In the genomic region with DNA sequence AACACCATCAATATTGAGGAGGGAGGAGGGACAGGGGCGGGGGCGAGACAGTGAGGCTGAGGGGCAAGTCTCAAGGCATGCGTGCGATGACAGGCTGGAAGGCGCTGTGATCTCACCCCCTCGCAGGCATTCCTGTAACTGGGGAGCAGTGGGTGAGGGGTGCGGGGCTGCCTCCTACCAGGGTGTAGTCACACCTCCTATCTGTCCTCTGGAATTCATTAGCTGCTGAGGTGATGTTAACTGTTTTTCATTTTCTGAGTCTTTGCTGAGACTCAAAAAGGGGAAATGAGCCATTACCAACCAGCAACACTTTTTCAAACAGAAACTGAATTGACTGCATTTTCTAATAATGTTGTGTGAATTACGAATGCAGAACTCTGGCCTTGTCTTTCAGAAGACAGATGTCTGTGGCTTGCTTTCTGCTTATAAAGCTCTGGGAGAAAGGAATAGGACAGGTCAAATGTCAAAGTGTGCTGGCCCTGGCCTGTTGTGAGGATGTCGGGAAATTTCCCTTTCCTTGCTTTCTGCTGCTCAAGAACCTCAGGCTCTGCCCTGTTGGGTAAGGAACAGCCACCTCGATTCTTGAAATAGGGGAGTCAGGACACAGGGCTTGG, we compare ENCODE assay signal across 12 cellular contexts. TPM values are rescaled to one million over a fixed set of nuclear protein-coding genes. Genes with fewer than 3 reads are reported as not detected.
DNase-seq lines count a peak whose midpoint lies in the region; ATAC-seq, FAIRE-seq and TF ChIP-seq lines count a peak whose summit lies in the region.
"Had no signal": no experiment of that assay in that cellular context is flagged by ENCODE, and none has a peak within 500 bp of the region (broad histone marks: within the 10 kb centered on the region; RNA-seq: fewer than 3 reads in every experiment).

No MANE protein-coding gene starts in this region.

- no peak for TF ChIP-seq CTCF in CD14-positive monocyte (IDR thresholded peaks at IDR 0.05)
- no peak for TF ChIP-seq CTCF in K562 (IDR thresholded peaks at IDR 0.05 in 2 of 3, conservative IDR thresholded peaks at IDR 0.05 in 1 of 3; ENCODE audit: insufficient read depth in 2 of 3, low read depth in 1 of 3, low read length in 3 of 3)

- peak overlapping the region; percentile 16 to 55 for H3K4me3 Mint-ChIP-seq in CD14-positive monocyte
- no peak overlapping the region for H3K4me3 Mint-ChIP-seq in activated CD4-positive, alpha-beta T cell treated with anti-CD3 and anti-CD28 coated beads, Interleukin-2, amount 10 ng/mL, durations not matched to agents 7 days and 5 days
- H3K4me3 Mint-ChIP-seq in T-helper 2 cell treated with Interferon-gamma antibody and Interleukin-4, amounts not matched to agents 5 μg/mL and 100 μg/mL, for 36 hours: no peak overlapping the region

- FAIRE-seq in K562 (lab: Jason Lieb, UNC): no peak

- ATAC-seq in GM19455 (IDR thresholded peaks at IDR 0.05; ENCODE audit: unreplicated experiment): peak; percentile 53
- ATAC-seq in HG03159 (IDR thresholded peaks at IDR 0.05; ENCODE audit: unreplicated experiment): peak; percentile 46
- no peak for ATAC-seq in K562
- ATAC-seq: left ventricle myocardium superior had no signal

- no peaks in the 10 kb centered on the region for H3K9me1 ChIP-seq in K562 (ENCODE audit: control insufficient read depth, insufficient read depth, low read length)

- 0 out of 4 replicates have a peak overlapping the region, but pooled peaks of 1 of the 2 experiments have one; percentile 7 for H3K9ac ChIP-seq in K562 (ENCODE audit: insufficient read depth in 1 of 2, low read depth in 2 of 2, low read length in 2 of 2)

- no peaks in the 10 kb centered on the region for H3K79me2 ChIP-seq in K562 (ENCODE audit: control insufficient read depth, insufficient read depth, low read length)

- peaks cover 0 to 2% (median 0%) of the 10 kb centered on the region in 7 donors for H3K9me3 Mint-ChIP-seq in CD14-positive monocyte
- H3K9me3 Mint-ChIP-seq in activated CD4-positive, alpha-beta T cell treated with anti-CD3 and anti-CD28 coated beads, Interleukin-2, amount 10 ng/mL, durations not matched to agents 7 days and 5 days: no peaks in the 10 kb centered on the region
- no peaks in the 10 kb centered on the region for H3K9me3 Mint-ChIP-seq in T-helper 2 cell treated with Interferon-gamma antibody and Interleukin-4, amounts not matched to agents 5 μg/mL and 100 μg/mL, for 36 hours

- POLR2A ChIA-PET in K562 (lab: Yijun Ruan, JAX): interaction anchor here (0.6 kb wide), 1 partner anchor 343 kb away, joined by 3 read pairs; no protein-coding TSS in a partner anchor
- POLR2A ChIA-PET in activated CD4-positive, alpha-beta T cell treated with anti-CD3 and anti-CD28 coated beads, Interleukin-2, amount 10 ng/mL, durations not matched to agents 7 days and 5 days (lab: Charles Lee): no interaction called here

- no peaks in the 10 kb centered on the region for H3K27me3 Mint-ChIP-seq in CD14-positive monocyte (ENCODE audit: low read depth in 3 of 3)
- H3K27me3 Mint-ChIP-seq in activated CD4-positive, alpha-beta T cell treated with anti-CD3 and anti-CD28 coated beads, Interleukin-2, amount 10 ng/mL, durations not matched to agents 7 days and 5 days: peaks cover 8% of the 10 kb centered on the region
- no peaks in the 10 kb centered on the region for H3K27me3 Mint-ChIP-seq in T-helper 2 cell treated with Interferon-gamma antibody and Interleukin-4, amounts not matched to agents 5 μg/mL and 100 μg/mL, for 36 hours (ENCODE audit: low read depth)

- peak overlapping the region; percentile 85 to 95 (median 93) for H3K27ac Mint-ChIP-seq in CD14-positive monocyte
- H3K27ac Mint-ChIP-seq in activated CD4-positive, alpha-beta T cell treated with anti-CD3 and anti-CD28 coated beads, Interleukin-2, amount 10 ng/mL, durations not matched to agents 7 days and 5 days: no peak overlapping the region
- H3K27ac Mint-ChIP-seq in T-helper 2 cell treated with Interferon-gamma antibody and Interleukin-4, amounts not matched to agents 5 μg/mL and 100 μg/mL, for 36 hours: no peak overlapping the region

- no peak overlapping the region for H3K4me3 ChIP-seq in K562

- in situ Hi-C loops in K562 (cut with MboI): no loop called here

- H3K4me1 Mint-ChIP-seq in CD14-positive monocyte: peaks cover 77% of the 10 kb centered on the region
- H3K4me1 Mint-ChIP-seq in activated CD4-positive, alpha-beta T cell treated with anti-CD3 and anti-CD28 coated beads, Interleukin-2, amount 10 ng/mL, durations not matched to agents 7 days and 5 days: peaks cover 16% of the 10 kb centered on the region
- H3K4me1 Mint-ChIP-seq in T-helper 2 cell treated with Interferon-gamma antibody and Interleukin-4, amounts not matched to agents 5 μg/mL and 100 μg/mL, for 36 hours (ENCODE audit: low read depth): peaks cover 5% of the 10 kb centered on the region

- CTCF ChIA-PET in K562 (lab: Yijun Ruan, JAX; ENCODE audit: low intra/inter-chr PET ratio): no interaction called here
- CTCF ChIA-PET in activated CD4-positive, alpha-beta T cell treated with anti-CD3 and anti-CD28 coated beads, Interleukin-2, amount 10 ng/mL, durations not matched to agents 7 days and 5 days (lab: Charles Lee): interaction anchor here (1.0 kb wide), 1 partner anchor 9 kb away, joined by 3 read pairs; no protein-coding TSS in a partner anchor

- no peak for DNase-seq in CD14-positive monocyte (ENCODE audit: low spot score)
- DNase-seq in K562 (ENCODE audit: extremely low read depth in 1 of 4, low spot score in 3 of 4): no peak
- no peak for DNase-seq in activated CD4-positive, alpha-beta T cell treated with anti-CD3 and anti-CD28 coated beads, Interleukin-2, amount 10 ng/mL, durations not matched to agents 7 days and 5 days
- DNase-seq in T-helper 2 cell treated with Interferon-gamma antibody and Interleukin-4, amounts not matched to agents 5 μg/mL and 100 μg/mL, for 36 hours (ENCODE audit: low spot score): no peak
- DNase-seq in AG08395 (ENCODE audit: low spot score): no peak
- DNase-seq in stimulated activated naive CD4-positive, alpha-beta T cell (lab: John Stamatoyannopoulos, UW): no peak
- DNase-seq: left ventricle myocardium superior, NCI-H524 treated with DMSO at 0.1 percent for 48 hours had no signal

- H3K9me3 ChIP-seq in K562 (replicated peaks; ENCODE audit: control insufficient read depth, insufficient read depth, low read depth, low read length): no peaks in the 10 kb centered on the region

- 19% methylated on average over 10 of the region's 10 CpGs for WGBS in K562 (ENCODE audit: insufficient coverage, low coverage, missing lambda C conversion rate)

- H3K27ac ChIP-seq in K562 (ENCODE audit: extremely low read depth, low read depth, low read length): no peak overlapping the region
- H3K27ac ChIP-seq: epithelial cell of prostate, VCaP had no signal

- peaks cover 8 to 32% of the 10 kb centered on the region in 2 experiments; a peak in 4 of 5 replicates for H3K27me3 ChIP-seq in K562 (ENCODE audit: control insufficient read depth in 2 of 2, insufficient read depth in 2 of 2, low read length in 2 of 2)

- H3K36me3 Mint-ChIP-seq in CD14-positive monocyte: no peaks in the 10 kb centered on the region
- H3K36me3 Mint-ChIP-seq in activated CD4-positive, alpha-beta T cell treated with anti-CD3 and anti-CD28 coated beads, Interleukin-2, amount 10 ng/mL, durations not matched to agents 7 days and 5 days (ENCODE audit: low read depth): no peaks in the 10 kb centered on the region
- H3K36me3 Mint-ChIP-seq in T-helper 2 cell treated with Interferon-gamma antibody and Interleukin-4, amounts not matched to agents 5 μg/mL and 100 μg/mL, for 36 hours (ENCODE audit: low read depth): no peaks in the 10 kb centered on the region

- no peak for TF ChIP-seq POLR2A in K562 (conservative IDR thresholded peaks at IDR 0.05)

- H4K20me1 ChIP-seq in K562 (replicated peaks; ENCODE audit: control insufficient read depth, insufficient read depth, low read length): no peaks in the 10 kb centered on the region

- no peak overlapping the region for H2AFZ ChIP-seq in K562 (ENCODE audit: low read depth, low read length)

- TF ChIP-seq RAD21 in K562 (CRISPR knock-in tag; conservative IDR thresholded peaks at IDR 0.05 in 1 of 2, IDR thresholded peaks at IDR 0.05 in 1 of 2): no peak

- peaks cover 0 to 8% of the 10 kb centered on the region in 2 experiments; a peak in 2 of 5 replicates for H3K4me1 ChIP-seq in K562 (replicated peaks in 1 of 2; ENCODE audit: control insufficient read depth in 2 of 2, insufficient read depth in 2 of 2, low read length in 2 of 2)

- no peak overlapping the region for H3K4me2 ChIP-seq in K562 (ENCODE audit: insufficient read depth, low read length)

- no peak for TF ChIP-seq EP300 in K562 (IDR thresholded peaks at IDR 0.05; ENCODE audit: low read length)

- no peaks in the 10 kb centered on the region for H3K36me3 ChIP-seq in K562 (ENCODE audit: control insufficient read depth, insufficient read depth, low read length)

- intact Hi-C loops in CD14-positive monocyte (cut with micrococcal nuclease): loop anchor here in 1 of 2 donors (2.0 to 10.0 kb wide), 2 partner anchors 14 to 402 kb away; a partner anchor contains a TSS
- intact Hi-C loops in K562 (cut with micrococcal nuclease): no loop called here

- no TSS peak for BruUV-seq in K562 (replicated peaks; lab: Mats Ljungman, UMichigan)

RNA-seq across cellular contexts. Expression of a gene that starts 23.7 kb away (rescaled TPM):
- polyA plus RNA-seq in CD14-positive monocyte (10 to 100 TPM in 1 of 2 donors, 1 to 10 TPM in 1; 8.2 to 10.5 TPM), K562 (2011; rRNA removed) (0.15 and 0.71 TPM in 2 replicates), K562 (2014; fragmentation: Illumina TruSeq; extraction: Trizol) (0.24 and 0.61 TPM in 2 replicates), K562 (2014; fragmentation: Nextera tagmentation; extraction: Ambion mirVana) (under 1 TPM; 0.34 to 0.36 TPM), K562 (2014; rRNA removed) (0.43 and 1.2 TPM in 2 replicates)
- 0.32 and 1.6 TPM in 2 replicates for total RNA-seq in K562 (2011; cell fraction: chromatin; rRNA removed; ENCODE audit: low replicate concordance)
- 0.50 and 0.66 TPM in 2 replicates for total RNA-seq in K562 (2011; cell fraction: nucleolus; rRNA removed)
- total RNA-seq in K562 (2011; cell fraction: nucleoplasm; rRNA removed): 0.22 and 0.84 TPM in 2 replicates
- total RNA-seq in K562 (2014; rRNA removed) (0.29 and 0.45 TPM in 2 replicates), K562 (2014; rRNA removed; fragmentation: Illumina TruSeq; extraction: Trizol) (0.41 and 0.47 TPM in 2 replicates), K562 (2015; rRNA removed; fragmentation: Illumina TruSeq; extraction: Trizol) (0.18 and 0.34 TPM in 2 replicates), K562 (2021) (0.47 and 0.53 TPM in 2 replicates)
- polyA plus RNA-seq in K562 (2011; cell fraction: cytosol; rRNA removed): 0.12 and 1.1 TPM in 2 replicates
- polyA plus RNA-seq in K562 (2011; cell fraction: nucleus; rRNA removed): 0.67 and 3.2 TPM in 2 replicates
- polyA plus RNA-seq in K562 (2012): 0.42 and 0.94 TPM in 2 replicates
- 0.42 TPM in 1 of 2 replicates, not detected in the other for polyA minus RNA-seq in K562 (2011; rRNA and poly(A)+ RNA removed)
- 0.95 TPM in 1 of 2 replicates, not detected in the other for polyA minus RNA-seq in K562 (2011; cell fraction: cytosol; rRNA and poly(A)+ RNA removed)
- polyA minus RNA-seq in K562 (2011; cell fraction: nucleus; rRNA and poly(A)+ RNA removed): 0.44 and 0.54 TPM in 2 replicates
- total RNA-seq in activated CD4-positive, alpha-beta T cell treated with anti-CD3 and anti-CD28 coated beads, Interleukin-2, amount 10 ng/mL, durations not matched to agents 7 days and 5 days: 1 to 10 TPM; 4.0 to 4.5 TPM

RNA-seq across cellular contexts. Expression of a gene that starts 53.9 kb away (rescaled TPM):
- polyA plus RNA-seq in CD14-positive monocyte (10 to 100 TPM; 16.6 to 28.4 TPM), K562 (2011; rRNA removed) (4.1 and 7.1 TPM in 2 replicates), K562 (2014; fragmentation: Illumina TruSeq; extraction: Trizol) (10.5 and 10.7 TPM in 2 replicates), K562 (2014; fragmentation: Nextera tagmentation; extraction: Ambion mirVana) (10 to 100 TPM in 1 of 2 experiments, 1 to 10 TPM in 1; 6.3 to 10.3 TPM), K562 (2014; rRNA removed) (4.5 and 4.6 TPM in 2 replicates)
- total RNA-seq in K562 (2011; cell fraction: chromatin; rRNA removed; ENCODE audit: low replicate concordance): 5.7 and 14.0 TPM in 2 replicates
- total RNA-seq in K562 (2011; cell fraction: nucleolus; rRNA removed): 13.4 and 15.0 TPM in 2 replicates
- total RNA-seq in K562 (2011; cell fraction: nucleoplasm; rRNA removed): 11.0 and 15.7 TPM in 2 replicates
- total RNA-seq in K562 (2014; rRNA removed) (2.1 and 4.5 TPM in 2 replicates), K562 (2014; rRNA removed; fragmentation: Illumina TruSeq; extraction: Trizol) (2.8 TPM in 2 replicates), K562 (2015; rRNA removed; fragmentation: Illumina TruSeq; extraction: Trizol) (3.2 and 3.6 TPM in 2 replicates), K562 (2021) (8.2 and 8.5 TPM in 2 replicates)
- polyA plus RNA-seq in K562 (2011; cell fraction: cytosol; rRNA removed): 7.9 and 15.0 TPM in 2 replicates
- polyA plus RNA-seq in K562 (2011; cell fraction: nucleus; rRNA removed): 5.0 and 7.3 TPM in 2 replicates
- 8.2 and 10.4 TPM in 2 replicates for polyA plus RNA-seq in K562 (2012)
- polyA minus RNA-seq in K562 (2011; rRNA and poly(A)+ RNA removed): 5.9 and 6.1 TPM in 2 replicates
- 6.7 and 9.5 TPM in 2 replicates for polyA minus RNA-seq in K562 (2011; cell fraction: cytosol; rRNA and poly(A)+ RNA removed)
- 5.0 and 5.7 TPM in 2 replicates for polyA minus RNA-seq in K562 (2011; cell fraction: nucleus; rRNA and poly(A)+ RNA removed)
- total RNA-seq in activated CD4-positive, alpha-beta T cell treated with anti-CD3 and anti-CD28 coated beads, Interleukin-2, amount 10 ng/mL, durations not matched to agents 7 days and 5 days: 1 to 10 TPM; 2.4 to 3.4 TPM

Comparison
In these comparisons a context has a peak if more than half of its experiments do, and no peak if none do; other contexts are left out.
1. H3K27ac Mint-ChIP-seq: peak in CD14-positive monocyte (7 of 7); none in activated CD4-positive, alpha-beta T cell treated with anti-CD3 and anti-CD28 coated beads, Interleukin-2, amount 10 ng/mL, durations not matched to agents 7 days and 5 days (single experiment) and T-helper 2 cell treated with Interferon-gamma antibody and Interleukin-4, amounts not matched to agents 5 μg/mL and 100 μg/mL, for 36 hours (single experiment).
2. H3K4me3 Mint-ChIP-seq: peak in CD14-positive monocyte (2 of 2); none in activated CD4-positive, alpha-beta T cell treated with anti-CD3 and anti-CD28 coated beads, Interleukin-2, amount 10 ng/mL, durations not matched to agents 7 days and 5 days (single experiment) and T-helper 2 cell treated with Interferon-gamma antibody and Interleukin-4, amounts not matched to agents 5 μg/mL and 100 μg/mL, for 36 hours (single experiment).